ENCODE assay signal across 18 cellular contexts in genomic region chr7:94008537-94008936, GRCh38. TPM values are rescaled to one million over a fixed set of nuclear protein-coding genes. Genes with fewer than 3 reads are reported as not detected.
DNase-seq lines count a peak whose midpoint lies in the region; ATAC-seq and TF ChIP-seq lines count a peak whose summit lies in the region.
"Had no signal": no experiment of that assay in that cellular context is flagged by ENCODE, and none has a peak within 500 bp of the region (broad histone marks: within the 10 kb centered on the region; RNA-seq: fewer than 3 reads in every experiment).

No MANE protein-coding gene starts in this region.

- H3K27me3 ChIP-seq in neuronal stem cell (ENCODE audit: control insufficient read depth in 3 of 3, insufficient read depth in 3 of 3, low read depth in 1 of 3, low read length in 3 of 3) (no peaks in the 10 kb centered on the region), heart right ventricle (peaks cover 0 to 14% (median 0%) of the 10 kb centered on the region in 7 donors)
- H3K27me3 ChIP-seq: breast epithelium, gastroesophageal sphincter had no signal

- no peak overlapping the region for H3K4me3 Mint-ChIP-seq in activated CD8-positive, alpha-beta T cell treated with anti-CD3 and anti-CD28 coated beads for 36 hours
- no peak overlapping the region for H3K4me3 Mint-ChIP-seq in activated CD8-positive, alpha-beta T cell treated with anti-CD3 and anti-CD28 coated beads, Interleukin-2, amount 10 ng/mL, durations not matched to agents 7 days and 5 days
- H3K4me3 Mint-ChIP-seq in stimulated activated naive B cell treated with anti-CD40 and anti-IgM and Interleukin-4, amounts not matched to agents 10 μg/mL and 1 μg/mL and 100 μg/mL, for 72 hours, result no peak overlapping the region
- H3K4me3 Mint-ChIP-seq in activated T-helper 2 cell treated with anti-CD3 and anti-CD28 coated beads, Interferon-gamma antibody, Interleukin-2, Interleukin-4, amounts not matched to agents 10 μg/mL and 5 μg/mL and 100 μg/mL, durations not matched to agents 14 hours and 24 hours and 36 hours (ENCODE audit: low read depth), result no peak overlapping the region
- H3K4me3 Mint-ChIP-seq: immature natural killer cell had no signal

- no peak overlapping the region for H3K23ac ChIP-seq in neuronal stem cell (ENCODE audit: low read depth, low read length, poor library complexity)

- no peak overlapping the region for H3K27ac Mint-ChIP-seq in activated CD8-positive, alpha-beta T cell treated with anti-CD3 and anti-CD28 coated beads for 36 hours
- no peak overlapping the region for H3K27ac Mint-ChIP-seq in activated CD8-positive, alpha-beta T cell treated with anti-CD3 and anti-CD28 coated beads, Interleukin-2, amount 10 ng/mL, durations not matched to agents 7 days and 5 days
- no peak overlapping the region for H3K27ac Mint-ChIP-seq in stimulated activated naive B cell treated with anti-CD40 and anti-IgM and Interleukin-4, amounts not matched to agents 10 μg/mL and 1 μg/mL and 100 μg/mL, for 72 hours
- H3K27ac Mint-ChIP-seq in activated T-helper 2 cell treated with anti-CD3 and anti-CD28 coated beads, Interferon-gamma antibody, Interleukin-2, Interleukin-4, amounts not matched to agents 10 μg/mL and 5 μg/mL and 100 μg/mL, durations not matched to agents 14 hours and 24 hours and 36 hours, result no peak overlapping the region
- H3K27ac Mint-ChIP-seq: immature natural killer cell had no signal

- no peak overlapping the region for H3K27ac ChIP-seq in neuronal stem cell (replicated peaks; ENCODE audit: low read length)
- H3K27ac ChIP-seq in heart right ventricle, result no peak overlapping the region
- H3K27ac ChIP-seq: breast epithelium, gastroesophageal sphincter, SK-N-MC had no signal

- no peak overlapping the region for H3K14ac ChIP-seq in neuronal stem cell (ENCODE audit: low read length)

- H3K4ac ChIP-seq in neuronal stem cell (ENCODE audit: low read length), result no peak overlapping the region

- H2BK5ac ChIP-seq in neuronal stem cell (ENCODE audit: low read length), result no peak overlapping the region

- no peak overlapping the region for H2BK15ac ChIP-seq in neuronal stem cell (ENCODE audit: low read length)

- H4K8ac ChIP-seq in neuronal stem cell (ENCODE audit: low read depth, low read length), result no peak overlapping the region

- no peak overlapping the region for H2BK120ac ChIP-seq in neuronal stem cell (ENCODE audit: low read depth, low read length)

- CTCF ChIA-PET in activated CD8-positive, alpha-beta T cell treated with anti-CD3 and anti-CD28 coated beads for 36 hours (lab: Charles Lee), result no interaction called here
- CTCF ChIA-PET in activated CD8-positive, alpha-beta T cell treated with anti-CD3 and anti-CD28 coated beads, Interleukin-2, amount 10 ng/mL, durations not matched to agents 7 days and 5 days (lab: Charles Lee), result no interaction called here

- TF ChIP-seq CTCF in activated CD8-positive, alpha-beta T cell treated with anti-CD3 and anti-CD28 coated beads for 36 hours (IDR thresholded peaks at IDR 0.05), result no peak
- TF ChIP-seq CTCF in epithelial cell of esophagus (IDR thresholded peaks at IDR 0.05; ENCODE audit: insufficient read depth, low read depth, low read length, missing control alignments) (no peak), heart right ventricle (IDR thresholded peaks at IDR 0.05) (no peak)

- WGBS in neuronal stem cell (ENCODE audit: extremely low coverage in 2 of 2, insufficient read length in 2 of 2, insufficient replicate concordance in 1 of 2), 2 donors, result no CpG with 5 or more reads among the region's 2 CpGs
- WGBS in heart right ventricle, 2 donors, result 79 to 84% methylated on average over 2 of the region's 2 CpGs

- no peak overlapping the region for H3K18ac ChIP-seq in neuronal stem cell (ENCODE audit: low read length)

- H3K36me3 ChIP-seq in neuronal stem cell (replicated peaks in 1 of 2; ENCODE audit: control insufficient read depth in 2 of 2, insufficient read depth in 2 of 2, low read length in 2 of 2) (no peaks in the 10 kb centered on the region), heart right ventricle (no peaks in the 10 kb centered on the region)
- H3K36me3 ChIP-seq: breast epithelium, gastroesophageal sphincter had no signal

- H3K79me1 ChIP-seq in neuronal stem cell (ENCODE audit: low read depth, low read length), result no peaks in the 10 kb centered on the region

- H3K27me3 Mint-ChIP-seq in activated CD8-positive, alpha-beta T cell treated with anti-CD3 and anti-CD28 coated beads for 36 hours, result peaks cover 8% of the 10 kb centered on the region
- H3K27me3 Mint-ChIP-seq in activated CD8-positive, alpha-beta T cell treated with anti-CD3 and anti-CD28 coated beads, Interleukin-2, amount 10 ng/mL, durations not matched to agents 7 days and 5 days (ENCODE audit: low read depth), result peaks cover 13% of the 10 kb centered on the region
- peaks cover 0 to 4% of the 10 kb centered on the region in 2 donors for H3K27me3 Mint-ChIP-seq in stimulated activated naive B cell treated with anti-CD40 and anti-IgM and Interleukin-4, amounts not matched to agents 10 μg/mL and 1 μg/mL and 100 μg/mL, for 72 hours
- H3K27me3 Mint-ChIP-seq in activated T-helper 2 cell treated with anti-CD3 and anti-CD28 coated beads, Interferon-gamma antibody, Interleukin-2, Interleukin-4, amounts not matched to agents 10 μg/mL and 5 μg/mL and 100 μg/mL, durations not matched to agents 14 hours and 24 hours and 36 hours (ENCODE audit: low read depth), result peaks cover 21% of the 10 kb centered on the region

- no peaks in the 10 kb centered on the region for H3K4me1 Mint-ChIP-seq in activated CD8-positive, alpha-beta T cell treated with anti-CD3 and anti-CD28 coated beads for 36 hours (ENCODE audit: low read depth)
- H3K4me1 Mint-ChIP-seq in activated CD8-positive, alpha-beta T cell treated with anti-CD3 and anti-CD28 coated beads, Interleukin-2, amount 10 ng/mL, durations not matched to agents 7 days and 5 days (ENCODE audit: low read depth), result peaks cover 10% of the 10 kb centered on the region
- peaks cover 0 to 21% of the 10 kb centered on the region in 2 donors for H3K4me1 Mint-ChIP-seq in stimulated activated naive B cell treated with anti-CD40 and anti-IgM and Interleukin-4, amounts not matched to agents 10 μg/mL and 1 μg/mL and 100 μg/mL, for 72 hours
- peaks cover 5% of the 10 kb centered on the region for H3K4me1 Mint-ChIP-seq in activated T-helper 2 cell treated with anti-CD3 and anti-CD28 coated beads, Interferon-gamma antibody, Interleukin-2, Interleukin-4, amounts not matched to agents 10 μg/mL and 5 μg/mL and 100 μg/mL, durations not matched to agents 14 hours and 24 hours and 36 hours (ENCODE audit: low read depth)

- peak; percentile 12 for DNase-seq in activated CD8-positive, alpha-beta T cell treated with anti-CD3 and anti-CD28 coated beads for 36 hours
- DNase-seq in activated CD8-positive, alpha-beta T cell treated with anti-CD3 and anti-CD28 coated beads, Interleukin-2, amount 10 ng/mL, durations not matched to agents 7 days and 5 days, result no peak
- DNase-seq in NOMO-1 (lab: John Stamatoyannopoulos, UW; ENCODE audit: unreplicated experiment in 2 of 2) (peak; percentile 94 to 98), epithelial cell of esophagus (ENCODE audit: low read depth) (peak; percentile 74), neuronal stem cell (ENCODE audit: low spot score) (no peak), heart right ventricle (no peak)
- DNase-seq in stimulated activated naive B cell treated with anti-CD40 and anti-IgM and Interleukin-4, amounts not matched to agents 10 μg/mL and 1 μg/mL and 100 μg/mL, for 72 hours, result no peak
- no peak for DNase-seq in activated T-helper 2 cell treated with anti-CD3 and anti-CD28 coated beads, Interferon-gamma antibody, Interleukin-2, Interleukin-4, amounts not matched to agents 10 μg/mL and 5 μg/mL and 100 μg/mL, durations not matched to agents 14 hours and 24 hours and 36 hours (ENCODE audit: low spot score)
- DNase-seq: activated effector memory CD4-positive, alpha-beta T cell treated with anti-CD3 and anti-CD28 coated beads, Interleukin-2, amount 50 U/mL, for 16 hours; Caco-2; effector CD8-positive, alpha-beta T cell; immature natural killer cell; midbrain; NCI-H1092 treated with DMSO at 0.1 percent for 48 hours; NCI-H2227 treated with DMSO at 0.1 percent for 48 hours had no signal

- intact Hi-C loops in activated CD8-positive, alpha-beta T cell treated with anti-CD3 and anti-CD28 coated beads for 36 hours (cut with micrococcal nuclease), result no loop called here
- intact Hi-C loops in activated T-helper 2 cell treated with anti-CD3 and anti-CD28 coated beads, Interferon-gamma antibody, Interleukin-2, Interleukin-4, amounts not matched to agents 10 μg/mL and 5 μg/mL and 100 μg/mL, durations not matched to agents 14 hours and 24 hours and 36 hours (cut with micrococcal nuclease), result loop anchor here (10.0 kb wide), 1 partner anchor 506 kb away; no protein-coding TSS in a partner anchor
- intact Hi-C loops in heart right ventricle (cut with DNase I), result loop anchor here in 2 of 10 donors (10.0 kb wide), 2 partner anchors 104 to 166 kb away; partner anchors contain the start of gene GNGT1 (in 1 of the 2)

- H2BK12ac ChIP-seq in neuronal stem cell (ENCODE audit: low read length), result no peak overlapping the region

- no peak overlapping the region for H2AFZ ChIP-seq in neuronal stem cell (ENCODE audit: low read length)

- H3K4me3 ChIP-seq in epithelial cell of esophagus (ENCODE audit: low read length) (no peak overlapping the region), neuronal stem cell (ENCODE audit: low read length in 2 of 2) (no peak overlapping the region), heart right ventricle (no peak overlapping the region)
- H3K4me3 ChIP-seq: breast epithelium, gastroesophageal sphincter, SK-N-MC had no signal

- H3K36me3 Mint-ChIP-seq in activated CD8-positive, alpha-beta T cell treated with anti-CD3 and anti-CD28 coated beads for 36 hours (ENCODE audit: low read depth), result no peaks in the 10 kb centered on the region
- no peaks in the 10 kb centered on the region for H3K36me3 Mint-ChIP-seq in activated CD8-positive, alpha-beta T cell treated with anti-CD3 and anti-CD28 coated beads, Interleukin-2, amount 10 ng/mL, durations not matched to agents 7 days and 5 days (ENCODE audit: low read depth)
- peaks cover 3 to 8% of the 10 kb centered on the region in 2 donors for H3K36me3 Mint-ChIP-seq in stimulated activated naive B cell treated with anti-CD40 and anti-IgM and Interleukin-4, amounts not matched to agents 10 μg/mL and 1 μg/mL and 100 μg/mL, for 72 hours
- no peaks in the 10 kb centered on the region for H3K36me3 Mint-ChIP-seq in activated T-helper 2 cell treated with anti-CD3 and anti-CD28 coated beads, Interferon-gamma antibody, Interleukin-2, Interleukin-4, amounts not matched to agents 10 μg/mL and 5 μg/mL and 100 μg/mL, durations not matched to agents 14 hours and 24 hours and 36 hours (ENCODE audit: low read depth)

- H3K4me1 ChIP-seq in neuronal stem cell (ENCODE audit: control insufficient read depth in 2 of 2, insufficient read depth in 1 of 2, low read depth in 1 of 2, low read length in 2 of 2), result peaks cover 0 to 3% of the 10 kb centered on the region in 2 donors
- peaks cover 0 to 7% (median 5%) of the 10 kb centered on the region in 9 donors for H3K4me1 ChIP-seq in heart right ventricle
- H3K4me1 ChIP-seq: breast epithelium, Caco-2 had no signal

- H3K9me3 Mint-ChIP-seq in activated CD8-positive, alpha-beta T cell treated with anti-CD3 and anti-CD28 coated beads for 36 hours, result no peaks in the 10 kb centered on the region
- no peaks in the 10 kb centered on the region for H3K9me3 Mint-ChIP-seq in activated CD8-positive, alpha-beta T cell treated with anti-CD3 and anti-CD28 coated beads, Interleukin-2, amount 10 ng/mL, durations not matched to agents 7 days and 5 days (ENCODE audit: insufficient read depth)
- H3K9me3 Mint-ChIP-seq in stimulated activated naive B cell treated with anti-CD40 and anti-IgM and Interleukin-4, amounts not matched to agents 10 μg/mL and 1 μg/mL and 100 μg/mL, for 72 hours, result peaks cover 2 to 9% of the 10 kb centered on the region in 2 donors
- no peaks in the 10 kb centered on the region for H3K9me3 Mint-ChIP-seq in activated T-helper 2 cell treated with anti-CD3 and anti-CD28 coated beads, Interferon-gamma antibody, Interleukin-2, Interleukin-4, amounts not matched to agents 10 μg/mL and 5 μg/mL and 100 μg/mL, durations not matched to agents 14 hours and 24 hours and 36 hours
- H3K9me3 Mint-ChIP-seq: immature natural killer cell had no signal

- H3K9me3 ChIP-seq in neuronal stem cell (replicated peaks in 1 of 2; ENCODE audit: control insufficient read depth in 2 of 2, insufficient read depth in 1 of 2, low read depth in 1 of 2, low read length in 2 of 2) (no peaks in the 10 kb centered on the region), heart right ventricle (no peaks in the 10 kb centered on the region)
- H3K9me3 ChIP-seq: breast epithelium, Caco-2, gastroesophageal sphincter had no signal

- no peak overlapping the region for H4K91ac ChIP-seq in neuronal stem cell (ENCODE audit: low read depth, low read length, poor library complexity)

- ATAC-seq in activated CD8-positive, alpha-beta T cell treated with anti-CD3 and anti-CD28 coated beads for 36 hours, result no peak
- no peak for ATAC-seq in activated CD8-positive, alpha-beta T cell treated with anti-CD3 and anti-CD28 coated beads, Interleukin-2, amount 10 ng/mL, durations not matched to agents 7 days and 5 days
- ATAC-seq in stimulated activated naive B cell treated with anti-CD40 and anti-IgM and Interleukin-4, amounts not matched to agents 10 μg/mL and 1 μg/mL and 100 μg/mL, for 72 hours (replicated peaks), result peak; percentile 17 to 19
- no peak for ATAC-seq in heart right ventricle
- ATAC-seq: gastroesophageal sphincter had no signal

- H3K9ac ChIP-seq in neuronal stem cell (ENCODE audit: low read depth, low read length, poor library complexity), result no peak overlapping the region

- H2AK5ac ChIP-seq in neuronal stem cell (ENCODE audit: low read depth, low read length), result no peak overlapping the region

- POLR2A ChIA-PET in activated CD8-positive, alpha-beta T cell treated with anti-CD3 and anti-CD28 coated beads for 36 hours (lab: Charles Lee), result no interaction called here
- POLR2A ChIA-PET in activated CD8-positive, alpha-beta T cell treated with anti-CD3 and anti-CD28 coated beads, Interleukin-2, amount 10 ng/mL, durations not matched to agents 7 days and 5 days (lab: Charles Lee), result no interaction called here

- H3K4me2 ChIP-seq in neuronal stem cell (ENCODE audit: insufficient read depth, low read length, poor library complexity, severe bottlenecking), result no peak overlapping the region

RNA-seq across cellular contexts. Expression of gene BET1, which starts 4.4 kb away (rescaled TPM):
- 10 to 100 TPM; 17.6 to 20.8 TPM for total RNA-seq in activated CD8-positive, alpha-beta T cell treated with anti-CD3 and anti-CD28 coated beads for 36 hours
- total RNA-seq in activated CD8-positive, alpha-beta T cell treated with anti-CD3 and anti-CD28 coated beads, Interleukin-2, amount 10 ng/mL, durations not matched to agents 7 days and 5 days, result 10 to 100 TPM; 13.7 to 15.9 TPM
- polyA plus RNA-seq in neuronal stem cell (2013, experiment 1 of 2), result 35.3 TPM
- 36.0 TPM for polyA plus RNA-seq in neuronal stem cell (2013, experiment 2 of 2)
- 19.4 and 22.3 TPM in 2 replicates for total RNA-seq in activated T-helper 2 cell treated with anti-CD3 and anti-CD28 coated beads, Interferon-gamma antibody, Interleukin-2, Interleukin-4, amounts not matched to agents 10 μg/mL and 5 μg/mL and 100 μg/mL, durations not matched to agents 14 hours and 24 hours and 36 hours
- 10 to 100 TPM in 8 of 10 donors, 1 to 10 TPM in 2; 6.9 to 13.8 (median 11.0) TPM for total RNA-seq in heart right ventricle
- 10 to 100 TPM; 14.4 to 20.2 TPM for polyA plus RNA-seq in heart right ventricle

Comparison
In these comparisons a context has a peak if more than half of its experiments do, and no peak if none do; other contexts are left out.
1. DNase-seq: peak in activated CD8-positive, alpha-beta T cell treated with anti-CD3 and anti-CD28 coated beads for 36 hours (single experiment), NOMO-1 (2 of 2) and epithelial cell of esophagus (single experiment); none in activated CD8-positive, alpha-beta T cell treated with anti-CD3 and anti-CD28 coated beads, Interleukin-2, amount 10 ng/mL, durations not matched to agents 7 days and 5 days (single experiment), stimulated activated naive B cell treated with anti-CD40 and anti-IgM and Interleukin-4, amounts not matched to agents 10 μg/mL and 1 μg/mL and 100 μg/mL, for 72 hours (single experiment), neuronal stem cell (single experiment), activated T-helper 2 cell treated with anti-CD3 and anti-CD28 coated beads, Interferon-gamma antibody, Interleukin-2, Interleukin-4, amounts not matched to agents 10 μg/mL and 5 μg/mL and 100 μg/mL, durations not matched to agents 14 hours and 24 hours and 36 hours (single experiment) and heart right ventricle (0 of 2).
2. ATAC-seq: peak in stimulated activated naive B cell treated with anti-CD40 and anti-IgM and Interleukin-4, amounts not matched to agents 10 μg/mL and 1 μg/mL and 100 μg/mL, for 72 hours (2 of 2); none in activated CD8-positive, alpha-beta T cell treated with anti-CD3 and anti-CD28 coated beads for 36 hours (single experiment), activated CD8-positive, alpha-beta T cell treated with anti-CD3 and anti-CD28 coated beads, Interleukin-2, amount 10 ng/mL, durations not matched to agents 7 days and 5 days (single experiment) and heart right ventricle (0 of 8).